In the genomic region with DNA sequence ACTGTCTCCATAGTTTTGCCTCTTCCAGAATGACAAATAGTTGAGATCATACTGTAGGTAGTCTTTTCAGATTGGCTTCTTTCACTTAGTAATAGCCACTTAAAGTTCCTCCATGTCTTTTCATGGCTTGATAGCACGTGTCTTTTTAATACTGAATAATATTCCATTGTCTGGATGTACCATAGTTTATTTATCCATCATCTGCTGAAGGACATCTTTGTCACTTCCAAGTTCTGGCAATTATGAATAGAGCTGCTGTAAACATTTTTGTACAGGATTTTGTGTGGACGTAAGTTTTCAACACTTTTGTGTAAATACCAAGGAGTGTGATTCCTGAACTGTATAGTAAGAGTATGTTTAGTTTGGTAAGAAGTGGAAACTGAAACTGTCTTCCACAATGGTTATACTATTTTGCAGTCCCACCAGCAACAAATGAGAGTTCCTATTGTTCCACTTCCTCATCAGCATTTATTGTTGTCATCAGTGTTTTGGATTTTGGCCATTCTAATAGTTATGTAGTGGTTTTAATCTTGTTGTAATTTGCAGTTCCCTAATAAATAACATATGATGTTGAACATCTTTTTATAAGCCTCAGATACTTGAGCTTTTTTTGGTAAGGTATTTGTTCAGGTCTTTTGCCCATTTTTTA, we compare ENCODE assay signal across 1 cellular context.
TF ChIP-seq lines count a peak whose summit lies in the region.

No MANE protein-coding gene starts in this region.

TF ChIP-seq in IMR-90, 13 proteins besides CTCF, POLR2A, EP300 and RAD21:
- TF ChIP-seq NFE2L2 (IDR thresholded peaks at IDR 0.05; ENCODE audit: low read depth, low read length) (no peak), MAFK (IDR thresholded peaks at IDR 0.05; ENCODE audit: low read depth, low read length) (no peak), SMC3 (IDR thresholded peaks at IDR 0.05; ENCODE audit: low read depth, low read length) (no peak), USF2 (IDR thresholded peaks at IDR 0.05; ENCODE audit: low read depth, low read length) (no peak), CHD1 (IDR thresholded peaks at IDR 0.05; ENCODE audit: low read depth, low read length) (no peak), MAZ (IDR thresholded peaks at IDR 0.05; ENCODE audit: borderline replicate concordance, low read depth, low read length) (no peak), MXI1 (IDR thresholded peaks at IDR 0.05; ENCODE audit: borderline replicate concordance, low read depth, low read length) (no peak), BHLHE40 (IDR thresholded peaks at IDR 0.05; ENCODE audit: low read depth, low read length) (no peak), RFX5 (IDR thresholded peaks at IDR 0.05; ENCODE audit: low read depth, low read length) (no peak), CEBPB (IDR thresholded peaks at IDR 0.05; ENCODE audit: low read depth, low read length) (no peak)
- TF ChIP-seq, protein P1, sequence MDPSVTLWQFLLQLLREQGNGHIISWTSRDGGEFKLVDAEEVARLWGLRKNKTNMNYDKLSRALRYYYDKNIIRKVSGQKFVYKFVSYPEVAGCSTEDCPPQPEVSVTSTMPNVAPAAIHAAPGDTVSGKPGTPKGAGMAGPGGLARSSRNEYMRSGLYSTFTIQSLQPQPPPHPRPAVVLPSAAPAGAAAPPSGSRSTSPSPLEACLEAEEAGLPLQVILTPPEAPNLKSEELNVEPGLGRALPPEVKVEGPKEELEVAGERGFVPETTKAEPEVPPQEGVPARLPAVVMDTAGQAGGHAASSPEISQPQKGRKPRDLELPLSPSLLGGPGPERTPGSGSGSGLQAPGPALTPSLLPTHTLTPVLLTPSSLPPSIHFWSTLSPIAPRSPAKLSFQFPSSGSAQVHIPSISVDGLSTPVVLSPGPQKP (IDR thresholded peaks at IDR 0.05; ENCODE audit: borderline replicate concordance, low read depth, low read length): no peak
